20 cellular contexts compared by ENCODE assay signal in the genomic region with DNA sequence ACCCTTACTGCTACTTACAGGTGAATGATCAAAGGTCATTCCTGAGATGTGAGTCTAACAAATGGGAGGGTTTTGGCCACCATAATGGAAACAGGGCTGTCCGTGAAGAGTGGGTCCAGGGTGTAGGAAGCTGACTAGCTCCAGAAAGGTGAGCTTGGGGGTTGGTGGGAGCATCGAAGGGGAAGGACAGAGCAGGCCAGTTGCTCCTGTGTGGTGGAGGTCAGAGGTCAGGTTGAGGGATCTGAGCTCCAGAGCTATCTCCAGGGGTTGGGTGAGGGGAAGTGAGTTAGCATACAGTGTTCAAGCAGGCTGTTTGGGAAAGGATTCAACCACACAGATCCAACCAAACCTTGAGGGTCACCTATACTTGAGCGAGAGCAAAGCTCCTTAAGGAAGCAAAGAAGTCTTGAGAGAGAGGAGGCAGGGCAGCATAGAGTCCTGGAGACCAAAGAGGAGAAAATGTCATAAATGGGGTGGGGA. TPM values are rescaled to one million over a fixed set of nuclear protein-coding genes. Genes with fewer than 3 reads are reported as not detected.
A peak's percentile ranks its signal among the peaks of the same experiment; 100 is the strongest.
DNase-seq lines count a peak whose midpoint lies in the region; ATAC-seq and TF ChIP-seq lines count a peak whose summit lies in the region.
"Had no signal": no experiment of that assay in that cellular context is flagged by ENCODE, and none has a peak within 500 bp of the region (broad histone marks: within the 10 kb centered on the region; RNA-seq: fewer than 3 reads in every experiment).

No MANE protein-coding gene starts in this region.

- ATAC-seq in stimulated activated naive CD8-positive, alpha-beta T cell treated with anti-CD3 and anti-CD28 coated beads, Interleukin-15, amount 100 ng/mL, for 72 hours, result no peak
- no peak for ATAC-seq in stimulated activated naive CD8-positive, alpha-beta T cell treated with anti-CD3 and anti-CD28 coated beads, Interleukin-15, Interleukin-2, amounts not matched to agents 100 U/mL and 50 U/mL, for 24 hours
- ATAC-seq in aorta (ENCODE audit: low FRiP score), result peak; percentile 38
- no peak for ATAC-seq in HG02884 (IDR thresholded peaks at IDR 0.05; ENCODE audit: unreplicated experiment)
- no peak for ATAC-seq in Right ventricle myocardium superior (ENCODE audit: poor library complexity)
- ATAC-seq: GM12878 had no signal

- H3K27ac ChIP-seq in mucosa of rectum (ENCODE audit: low read depth in 2 of 2, low read length in 2 of 2) (peak overlapping the region; percentile 54 to 84), aorta (ENCODE audit: low read depth in 1 of 2, low read length in 2 of 2) (no peak overlapping the region)
- H3K27ac ChIP-seq: KMS-11, SJSA1 had no signal

- no peaks in the 10 kb centered on the region for H3K27me3 Mint-ChIP-seq in stimulated activated naive CD8-positive, alpha-beta T cell treated with anti-CD3 and anti-CD28 coated beads, Interleukin-15, amount 100 ng/mL, for 72 hours
- H3K27me3 Mint-ChIP-seq in endothelial cell (ENCODE audit: unreplicated experiment), result peaks cover 2% of the 10 kb centered on the region

- H3K4me1 ChIP-seq in mucosa of rectum (ENCODE audit: control insufficient read depth in 2 of 2, insufficient read depth in 2 of 2, low read length in 2 of 2) (peaks cover 0 to 9% of the 10 kb centered on the region in 2 donors), aorta (ENCODE audit: control insufficient read depth in 1 of 2, insufficient read depth in 2 of 2, low read length in 2 of 2) (no peaks in the 10 kb centered on the region)
- H3K4me1 ChIP-seq: BE2C, HAP-1, SJSA1 had no signal

- H3K27me3 ChIP-seq in mucosa of rectum (ENCODE audit: control insufficient read depth in 2 of 2, insufficient read depth in 2 of 2, low read length in 2 of 2) (peaks cover 0 to 3% of the 10 kb centered on the region in 2 donors), aorta (ENCODE audit: control insufficient read depth in 1 of 2, insufficient read depth in 2 of 2, low read length in 1 of 2) (no peaks in the 10 kb centered on the region)
- H3K27me3 ChIP-seq: BE2C, SJSA1 had no signal

- peak overlapping the region; percentile 3 to 80 for H3K27ac Mint-ChIP-seq in stimulated activated naive CD8-positive, alpha-beta T cell treated with anti-CD3 and anti-CD28 coated beads, Interleukin-15, amount 100 ng/mL, for 72 hours
- peak overlapping the region; percentile 23 for H3K27ac Mint-ChIP-seq in endothelial cell (ENCODE audit: unreplicated experiment)
- H3K27ac Mint-ChIP-seq: CD4-positive, CD25-positive, alpha-beta regulatory T cell had no signal

- H3K36me3 ChIP-seq in mucosa of rectum (ENCODE audit: control insufficient read depth in 2 of 2, insufficient read depth in 2 of 2, low read length in 2 of 2) (no peaks in the 10 kb centered on the region), aorta (ENCODE audit: control insufficient read depth in 1 of 2, insufficient read depth in 2 of 2, low read length in 1 of 2) (no peaks in the 10 kb centered on the region)
- H3K36me3 ChIP-seq: BE2C, HAP-1, SJSA1 had no signal

- no peak overlapping the region for H3K4me3 Mint-ChIP-seq in stimulated activated naive CD8-positive, alpha-beta T cell treated with anti-CD3 and anti-CD28 coated beads, Interleukin-15, amount 100 ng/mL, for 72 hours
- no peak overlapping the region for H3K4me3 Mint-ChIP-seq in endothelial cell (ENCODE audit: unreplicated experiment)

- no peaks in the 10 kb centered on the region for H3K9me3 Mint-ChIP-seq in stimulated activated naive CD8-positive, alpha-beta T cell treated with anti-CD3 and anti-CD28 coated beads, Interleukin-15, amount 100 ng/mL, for 72 hours
- no peaks in the 10 kb centered on the region for H3K9me3 Mint-ChIP-seq in endothelial cell (ENCODE audit: unreplicated experiment)
- H3K9me3 Mint-ChIP-seq: CD4-positive, CD25-positive, alpha-beta regulatory T cell had no signal

- WGBS in aorta, 2 donors, result 87 to 91% methylated on average over 3 of the region's 3 CpGs

- intact Hi-C loops in aorta (cut with DNase I), result loop anchor here (5.0 to 10.0 kb wide), 3 partner anchors 77 to 309 kb away; no protein-coding TSS in a partner anchor
- intact Hi-C loops in Right ventricle myocardium superior (cut with DNase I), result loop anchor here (10.0 kb wide), 1 partner anchor 79 kb away; no protein-coding TSS in a partner anchor

- TF ChIP-seq CTCF in endothelial cell (IDR thresholded peaks at IDR 0.05; ENCODE audit: unreplicated experiment), result no peak

- H3K9ac ChIP-seq in mucosa of rectum (ENCODE audit: low read depth in 1 of 2, low read length in 2 of 2), result no peak overlapping the region
- H3K9ac ChIP-seq: KMS-11 had no signal

- H3K9me3 ChIP-seq in mucosa of rectum (ENCODE audit: control insufficient read depth in 2 of 2, low read length in 2 of 2) (no peaks in the 10 kb centered on the region), aorta (ENCODE audit: control insufficient read depth, low read length) (no peaks in the 10 kb centered on the region)
- H3K9me3 ChIP-seq: BE2C, HAP-1, SJSA1 had no signal

- H3K36me3 Mint-ChIP-seq in endothelial cell (ENCODE audit: low read depth, unreplicated experiment), result no peaks in the 10 kb centered on the region
- H3K36me3 Mint-ChIP-seq: CD4-positive, CD25-positive, alpha-beta regulatory T cell had no signal

- no peaks in the 10 kb centered on the region for H3K4me1 Mint-ChIP-seq in stimulated activated naive CD8-positive, alpha-beta T cell treated with anti-CD3 and anti-CD28 coated beads, Interleukin-15, amount 100 ng/mL, for 72 hours
- peaks cover 6% of the 10 kb centered on the region for H3K4me1 Mint-ChIP-seq in endothelial cell (ENCODE audit: unreplicated experiment)

- no peak overlapping the region for H3K4me3 ChIP-seq in mucosa of rectum (ENCODE audit: low read length in 2 of 2)
- no peak overlapping the region for H3K4me3 ChIP-seq in aorta (ENCODE audit: low read length in 2 of 2)
- H3K4me3 ChIP-seq: GM12878, HAP-1, SJSA1 had no signal

- no peak for DNase-seq in stimulated activated naive CD8-positive, alpha-beta T cell treated with anti-CD3 and anti-CD28 coated beads, Interleukin-15, amount 100 ng/mL, for 72 hours
- DNase-seq in stimulated activated naive CD8-positive, alpha-beta T cell treated with anti-CD3 and anti-CD28 coated beads, Interleukin-15, Interleukin-2, amounts not matched to agents 100 U/mL and 50 U/mL, for 24 hours, result no peak
- DNase-seq in endothelial cell (ENCODE audit: low spot score), result no peak
- DNase-seq in aorta, result no peak
- no peak for DNase-seq in activated T-cell treated with anti-CD3 and anti-CD28 coated beads for 4 hours
- DNase-seq in Right ventricle myocardium superior, result no peak
- DNase-seq: 8988T; BE2C; CD4-positive, CD25-positive, alpha-beta regulatory T cell; MV-4-11; NCI-H1417; NCI-H187 treated with DMSO at 0.1 percent for 48 hours; NCI-H345; NCI-H524 treated with DMSO at 0.1 percent for 48 hours had no signal

RNA-seq across cellular contexts. Expression of a gene that starts 18.7 kb away (rescaled TPM):
- total RNA-seq in endothelial cell (ENCODE audit: unreplicated experiment) (29.1 TPM), aorta (1 to 10 TPM in 1 of 2 donors, under 1 TPM in 1; 0.63 to 1.4 TPM), Right ventricle myocardium superior (not detected)
- polyA plus RNA-seq in aorta, result under 1 TPM; 0.26 to 0.50 TPM
- total RNA-seq: CD4-positive, CD25-positive, alpha-beta regulatory T cell had no signal

Comparison
In these comparisons a context has a peak if more than half of its experiments do, and no peak if none do; other contexts are left out.
1. H3K27ac ChIP-seq: peak in mucosa of rectum (2 of 2); none in aorta (0 of 2).
2. RNA of a gene that starts 18.7 kb away (total RNA-seq): 29.1 TPM in endothelial cell (single experiment); 0.63 to 1.4 TPM in aorta and not detected in Right ventricle myocardium superior (single experiment); every median in the first group is over 10 times any median in the second.